Comparison of ENCODE assay signal across 28 cellular contexts in the genomic region with DNA sequence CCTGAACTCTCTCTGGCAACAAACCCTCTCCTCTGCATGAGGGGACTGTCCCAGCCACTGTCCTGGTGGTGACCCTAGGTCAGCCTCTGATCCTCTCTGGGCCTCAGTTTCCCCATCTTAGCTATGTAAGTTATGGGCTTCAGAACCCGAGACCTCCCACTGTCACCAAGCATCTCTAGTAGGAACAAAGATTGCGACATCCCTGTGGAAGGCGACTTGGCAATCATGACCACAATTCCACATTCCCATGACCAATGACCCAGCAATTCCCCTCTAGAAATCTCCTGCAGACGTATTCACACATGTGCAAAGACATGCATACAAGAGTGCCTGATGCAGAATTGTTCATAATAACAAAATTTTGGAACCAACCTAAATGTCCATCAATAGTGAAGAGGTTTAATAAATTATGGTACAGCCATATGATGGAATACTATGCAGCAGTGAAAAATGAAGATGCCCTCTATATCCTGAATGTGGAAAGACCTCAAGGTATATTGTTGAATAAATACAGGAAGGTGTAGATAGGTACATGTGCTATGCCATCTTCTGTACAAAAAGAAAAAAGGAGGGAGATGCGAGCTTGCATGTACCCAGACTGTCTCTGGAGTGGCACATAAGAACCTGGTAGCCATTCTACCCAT. TPM values are rescaled to one million over a fixed set of nuclear protein-coding genes. Genes with fewer than 3 reads are reported as not detected.
DNase-seq lines count a peak whose midpoint lies in the region; ATAC-seq, FAIRE-seq and TF ChIP-seq lines count a peak whose summit lies in the region.
"Had no signal": no experiment of that assay in that cellular context is flagged by ENCODE, and none has a peak within 500 bp of the region (broad histone marks: within the 10 kb centered on the region; RNA-seq: fewer than 3 reads in every experiment).

No MANE protein-coding gene starts in this region.

- H3K9me1 ChIP-seq in IMR-90 (ENCODE audit: insufficient read depth, low read length) = no peaks in the 10 kb centered on the region
- H3K9me1 ChIP-seq in K562 (ENCODE audit: control insufficient read depth, insufficient read depth, low read length) = no peaks in the 10 kb centered on the region

- H3K27ac ChIP-seq in IMR-90 (ENCODE audit: insufficient read depth, low read length) (no peak overlapping the region), K562 (ENCODE audit: extremely low read depth, low read depth, low read length) (no peak overlapping the region), neural progenitor cell (no peak overlapping the region), ovary (no peak overlapping the region), PC-9 (no peak overlapping the region)
- H3K27ac ChIP-seq: 22Rv1, SJSA1 had no signal

- no peak overlapping the region for H3K14ac ChIP-seq in IMR-90 (replicated peaks; ENCODE audit: low read depth, low read length)

- POLR2A ChIA-PET in IMR-90 (lab: Charles Lee; ENCODE audit: unreplicated experiment) = no interaction called here
- POLR2A ChIA-PET in K562 (lab: Yijun Ruan, JAX) = interaction anchor here (0.5 kb wide), 1 partner anchor 10 kb away, joined by 3 read pairs; no protein-coding TSS in a partner anchor
- POLR2A ChIA-PET in PC-9 (lab: Charles Lee; ENCODE audit: unreplicated experiment) = interaction anchor here (0.6 kb wide), 1 partner anchor 524 kb away, joined by 5 read pairs; no protein-coding TSS in a partner anchor

- peak overlapping the region; percentile 28 for H3K4me3 Mint-ChIP-seq in neural progenitor cell
- H3K4me3 Mint-ChIP-seq: IgD-negative memory B cell had no signal

- H2BK5ac ChIP-seq in IMR-90 (ENCODE audit: low read depth, low read length, poor library complexity, severe bottlenecking) = no peak overlapping the region

- H3K18ac ChIP-seq in IMR-90 (ENCODE audit: low read depth, low read length) = no peak overlapping the region

- TF ChIP-seq RAD21 in IMR-90 (IDR thresholded peaks at IDR 0.05; ENCODE audit: low read length) (no peak), K562 (CRISPR knock-in tag; conservative IDR thresholded peaks at IDR 0.05 in 1 of 2, IDR thresholded peaks at IDR 0.05 in 1 of 2) (no peak)

- no peak overlapping the region for H4K8ac ChIP-seq in IMR-90 (ENCODE audit: low read depth in 2 of 2, low read length in 2 of 2)

- no peaks in the 10 kb centered on the region for H3K36me3 Mint-ChIP-seq in neural progenitor cell
- H3K36me3 Mint-ChIP-seq: IgD-negative memory B cell had no signal

- no peak overlapping the region for H2AK9ac ChIP-seq in IMR-90 (replicated peaks; ENCODE audit: low read depth, low read length, poor library complexity)

- no peaks in the 10 kb centered on the region for H3F3A ChIP-seq in neural progenitor cell (ENCODE audit: low read depth)
- peaks cover 16% of the 10 kb centered on the region; the same call in 1 of the 2 replicates for H3F3A ChIP-seq in PC-9 (ENCODE audit: insufficient read depth, low read depth)

- no peak overlapping the region for H3K4me3 ChIP-seq in AG10803 (ENCODE audit: low read length)
- no peak overlapping the region for H3K4me3 ChIP-seq in IMR-90 (ENCODE audit: insufficient read depth, low read depth, low read length)
- no peak overlapping the region for H3K4me3 ChIP-seq in K562
- H3K4me3 ChIP-seq in neural progenitor cell = no peak overlapping the region
- no peak overlapping the region for H3K4me3 ChIP-seq in ovary
- H3K4me3 ChIP-seq in PC-9 = no peak overlapping the region
- H3K4me3 ChIP-seq: HAP-1, SJSA1 had no signal

- H2BK120ac ChIP-seq in IMR-90 (ENCODE audit: low read depth, low read length) = no peak overlapping the region

- no peak overlapping the region for H3K23ac ChIP-seq in IMR-90 (ENCODE audit: low read depth, low read length)

- dilution Hi-C loops in IMR-90 (cut with HindIII; ENCODE audit: low sequenced_read_pairs, unreplicated experiment) = no loop called here

- FAIRE-seq in K562 (lab: Jason Lieb, UNC) = no peak

- no peak for ATAC-seq in IMR-90 (ENCODE audit: low read depth)
- no peak for ATAC-seq in K562
- ATAC-seq: PC-3 had no signal

- 100% methylated on average over 2 of the region's 5 CpGs; no CpG with 5 or more reads in 1 of the 2 experiments for WGBS in IMR-90 (ENCODE audit: extremely low coverage in 2 of 2, insufficient read length in 1 of 2), 2 experiments
- 0% methylated on average over 4 of the region's 5 CpGs for WGBS in K562 (ENCODE audit: insufficient coverage, low coverage, missing lambda C conversion rate)
- 70 to 83% (median 73%) methylated on average over 5 of the region's 5 CpGs for WGBS in ovary, 3 donors

- BruUV-seq in IMR-90 (replicated peaks; lab: Mats Ljungman, UMichigan) = no TSS peak
- BruUV-seq in K562 (replicated peaks; lab: Mats Ljungman, UMichigan) = no TSS peak
- no TSS peak for BruUV-seq in PC-9 (replicated peaks; lab: Mats Ljungman, UMichigan)

- H3K9ac ChIP-seq in IMR-90 (ENCODE audit: low read depth, low read length) = no peak overlapping the region
- H3K9ac ChIP-seq in K562 (ENCODE audit: insufficient read depth in 1 of 2, low read depth in 2 of 2, low read length in 2 of 2) = no peak overlapping the region
- no peak overlapping the region for H3K9ac ChIP-seq in neural progenitor cell

- H3K79me2 ChIP-seq in K562 (ENCODE audit: control insufficient read depth, insufficient read depth, low read length) (no peaks in the 10 kb centered on the region), neural progenitor cell (ENCODE audit: low read depth) (no peaks in the 10 kb centered on the region), PC-9 (ENCODE audit: low read depth) (no peaks in the 10 kb centered on the region)

- H3K4me2 ChIP-seq in IMR-90 (ENCODE audit: low read depth, low read length) = no peak overlapping the region
- no peak overlapping the region for H3K4me2 ChIP-seq in K562 (ENCODE audit: insufficient read depth, low read length)
- H3K4me2 ChIP-seq in neural progenitor cell = no peak overlapping the region
- no peak overlapping the region for H3K4me2 ChIP-seq in PC-9

- no peaks in the 10 kb centered on the region for H3K9me3 Mint-ChIP-seq in neural progenitor cell

- H3K9me2 ChIP-seq in PC-9 (ENCODE audit: insufficient read depth) = no peaks in the 10 kb centered on the region

- in situ Hi-C loops in IMR-90 (cut with MboI; ENCODE audit: low sequenced_read_pairs) (no loop called here), K562 (cut with MboI) (no loop called here)

- H3K27me3 ChIP-seq in IMR-90 (ENCODE audit: control insufficient read depth, insufficient read depth, low read length) = peaks cover 43% of the 10 kb centered on the region
- peaks cover 0 to 22% of the 10 kb centered on the region in 2 experiments; a peak in 2 of 5 replicates for H3K27me3 ChIP-seq in K562 (ENCODE audit: control insufficient read depth in 2 of 2, insufficient read depth in 2 of 2, low read length in 2 of 2)
- H3K27me3 ChIP-seq in neural progenitor cell = no peaks in the 10 kb centered on the region
- H3K27me3 ChIP-seq in ovary = no peaks in the 10 kb centered on the region
- H3K27me3 ChIP-seq in PC-9 (ENCODE audit: insufficient read depth, low read depth) = no peaks in the 10 kb centered on the region
- H3K27me3 ChIP-seq: SJSA1 had no signal

- H4K91ac ChIP-seq in IMR-90 (ENCODE audit: insufficient read depth, low read depth, low read length) = no peak overlapping the region

- no peak overlapping the region for H3K56ac ChIP-seq in IMR-90 (ENCODE audit: extremely low read depth, insufficient read depth, low read length)

- H3K4me1 ChIP-seq in IMR-90 (ENCODE audit: control insufficient read depth, insufficient read depth, low read length) (no peaks in the 10 kb centered on the region), K562 (replicated peaks in 1 of 2; ENCODE audit: control insufficient read depth in 2 of 2, insufficient read depth in 2 of 2, low read length in 2 of 2) (no peaks in the 10 kb centered on the region), neural progenitor cell (no peaks in the 10 kb centered on the region), ovary (ENCODE audit: insufficient read depth) (no peaks in the 10 kb centered on the region), PC-9 (replicated peaks; ENCODE audit: insufficient read depth) (no peaks in the 10 kb centered on the region; the same call in 1 of the 2 replicates)
- H3K4me1 ChIP-seq: HAP-1, SJSA1 had no signal

- H3K4me1 Mint-ChIP-seq in neural progenitor cell = peaks cover 2% of the 10 kb centered on the region
- H3K4me1 Mint-ChIP-seq: IgD-negative memory B cell had no signal

- H3K27ac Mint-ChIP-seq in neural progenitor cell = no peak overlapping the region

- no peak overlapping the region for H3K4ac ChIP-seq in IMR-90 (ENCODE audit: low read depth, low read length)

- H4K20me1 ChIP-seq in IMR-90 (ENCODE audit: insufficient read depth, low read length) (no peaks in the 10 kb centered on the region), K562 (replicated peaks; ENCODE audit: control insufficient read depth, insufficient read depth, low read length) (peaks cover 8% of the 10 kb centered on the region), neural progenitor cell (ENCODE audit: low read depth) (no peaks in the 10 kb centered on the region), PC-9 (ENCODE audit: insufficient read depth) (no peaks in the 10 kb centered on the region)

- DNase-seq in AG10803 (ENCODE audit: low read depth) (peak; percentile 12), IMR-90 (no peak), K562 (ENCODE audit: extremely low read depth in 1 of 4, low spot score in 3 of 4) (no peak), neural progenitor cell (ENCODE audit: low spot score) (no peak), A172 (ENCODE audit: low spot score) (no peak), ovary (no peak), PC-9 (no peak)
- no peak for DNase-seq in stimulated activated CD4-positive, alpha-beta T cell treated with anti-CD3 and anti-CD28 coated beads, Interleukin-1b, Interleukin-23, amount 100 ng/mL, for 48 hours
- DNase-seq: ACHN; Calu3; DMS79 treated with DMSO at 0.1 percent for 48 hours; Karpas-422; NCI-H1092 treated with DMSO at 0.1 percent for 48 hours; NCI-H1436; NCI-H187 treated with DMSO at 0.1 percent for 48 hours; NCI-H446; NCI-H526; NCI-H82; NK-92 treated with Interleukin-12 subunit alpha and Interleukin-12 subunit beta, amount 100 ng/mL, for 24 hours; PC-3; Right ventricle myocardium superior; RPMI8226 had no signal

- H2BK15ac ChIP-seq in IMR-90 (ENCODE audit: low read depth, low read length) = no peak overlapping the region

- H3K36me3 ChIP-seq in IMR-90 (ENCODE audit: control insufficient read depth, insufficient read depth, low read length) = no peaks in the 10 kb centered on the region
- H3K36me3 ChIP-seq in K562 (ENCODE audit: control insufficient read depth, insufficient read depth, low read length) = no peaks in the 10 kb centered on the region
- no peaks in the 10 kb centered on the region for H3K36me3 ChIP-seq in neural progenitor cell
- no peaks in the 10 kb centered on the region for H3K36me3 ChIP-seq in ovary
- H3K36me3 ChIP-seq in PC-9 (ENCODE audit: low read depth) = no peaks in the 10 kb centered on the region
- H3K36me3 ChIP-seq: HAP-1, SJSA1 had no signal

- intact Hi-C loops in IMR-90 (cut with micrococcal nuclease) = no loop called here
- intact Hi-C loops in K562 (cut with micrococcal nuclease) = loop anchor here (5.0 kb wide), 1 partner anchor 53 kb away; a partner anchor contains a TSS
- intact Hi-C loops in ovary (cut with DNase I) = loop anchor here in 1 of 4 donors (2.0 kb wide), 1 partner anchor 77 kb away; no protein-coding TSS in a partner anchor
- intact Hi-C loops in PC-9 (cut with micrococcal nuclease; ENCODE audit: unreplicated experiment) = no loop called here

- H4K5ac ChIP-seq in IMR-90 (ENCODE audit: low read depth, low read length) = no peak overlapping the region

- TF ChIP-seq CTCF in AG10803 (conservative IDR thresholded peaks at IDR 0.05; ENCODE audit: low read length) (no peak), IMR-90 (conservative IDR thresholded peaks at IDR 0.05; ENCODE audit: low read depth, low read length) (no peak), K562 (IDR thresholded peaks at IDR 0.05 in 2 of 3, conservative IDR thresholded peaks at IDR 0.05 in 1 of 3; ENCODE audit: insufficient read depth in 2 of 3, low read depth in 1 of 3, low read length in 3 of 3) (no peak), neural progenitor cell (IDR thresholded peaks at IDR 0.05) (no peak), ovary (IDR thresholded peaks at IDR 0.05) (no peak), PC-9 (conservative IDR thresholded peaks at IDR 0.05) (no peak)

- H3K9me3 ChIP-seq in IMR-90 (ENCODE audit: control insufficient read depth, insufficient read depth, low read length) (no peaks in the 10 kb centered on the region; the same call in 1 of the 2 replicates), K562 (replicated peaks; ENCODE audit: control insufficient read depth, insufficient read depth, low read depth, low read length) (no peaks in the 10 kb centered on the region), neural progenitor cell (ENCODE audit: low read depth) (no peaks in the 10 kb centered on the region), ovary (no peaks in the 10 kb centered on the region), PC-9 (ENCODE audit: insufficient read depth, low read depth) (no peaks in the 10 kb centered on the region)
- H3K9me3 ChIP-seq: HAP-1, SJSA1 had no signal

- no peak overlapping the region for H2AFZ ChIP-seq in IMR-90 (replicated peaks; ENCODE audit: low read length, poor library complexity)
- no peak overlapping the region for H2AFZ ChIP-seq in K562 (ENCODE audit: low read depth, low read length)
- H2AFZ ChIP-seq in neural progenitor cell (replicated peaks) = no peak overlapping the region
- no peak overlapping the region for H2AFZ ChIP-seq in PC-9

- CTCF ChIA-PET in IMR-90 (lab: Yijun Ruan, JAX) = no interaction called here
- CTCF ChIA-PET in K562 (lab: Yijun Ruan, JAX; ENCODE audit: low intra/inter-chr PET ratio) = no interaction called here
- CTCF ChIA-PET in PC-9 (lab: Charles Lee) = interaction anchor here (0.7 kb wide), 1 partner anchor 13 kb away, joined by 3 read pairs; no protein-coding TSS in a partner anchor

- TF ChIP-seq POLR2A in IMR-90 (IDR thresholded peaks at IDR 0.05; ENCODE audit: low read depth, low read length) (no peak), K562 (conservative IDR thresholded peaks at IDR 0.05) (no peak), ovary (IDR thresholded peaks at IDR 0.05) (no peak)

- H2BK20ac ChIP-seq in IMR-90 (ENCODE audit: low read depth, low read length) = no peak overlapping the region

- TF ChIP-seq EP300 in K562 (IDR thresholded peaks at IDR 0.05; ENCODE audit: low read length) = no peak
- no peak for TF ChIP-seq EP300 in ovary (IDR thresholded peaks at IDR 0.05)

- no peak overlapping the region for H2AK5ac ChIP-seq in IMR-90 (ENCODE audit: low read depth, low read length)

- H3K79me1 ChIP-seq in IMR-90 (ENCODE audit: low read depth in 1 of 2, low read length in 2 of 2) = no peaks in the 10 kb centered on the region

- peaks cover 10% of the 10 kb centered on the region for H3K27me3 Mint-ChIP-seq in neural progenitor cell (ENCODE audit: insufficient read depth, low read depth)

RNA-seq across cellular contexts. Expression of a gene that starts 21.2 kb away (rescaled TPM):
- total RNA-seq in IMR-90 (2012; rRNA removed) (not detected in 2 replicates), K562 (2014; rRNA removed) (not detected in 2 replicates), K562 (2014; rRNA removed; fragmentation: Illumina TruSeq; extraction: Trizol) (not detected in 2 replicates), K562 (2015; rRNA removed; fragmentation: Illumina TruSeq; extraction: Trizol) (not detected in 2 replicates), K562 (2021) (not detected in 2 replicates), neural progenitor cell (ENCODE audit: low replicate concordance) (not detected in 2 replicates), ovary (under 1 TPM in 1 of 7 donors, not detected in 6; 0.11 TPM), PC-9 (2021) (1.1 and 2.6 TPM in 2 replicates)
- polyA plus RNA-seq in IMR-90 (2012; rRNA removed) (not detected in 2 replicates), K562 (2011; rRNA removed) (not detected in 2 replicates), K562 (2014; fragmentation: Illumina TruSeq; extraction: Trizol) (not detected in 2 replicates), K562 (2014; fragmentation: Nextera tagmentation; extraction: Ambion mirVana) (not detected), K562 (2014; rRNA removed) (not detected in 2 replicates), ovary (not detected)
- not detected in 2 replicates for polyA plus RNA-seq in IMR-90 (2012; cell fraction: cytosol; rRNA removed)
- polyA plus RNA-seq in IMR-90 (2012; cell fraction: nucleus; rRNA removed; ENCODE audit: low replicate concordance) = 0.01 TPM in 1 of 2 replicates, not detected in the other
- not detected in 2 replicates for total RNA-seq in K562 (2011; cell fraction: chromatin; rRNA removed; ENCODE audit: low replicate concordance)
- not detected in 2 replicates for total RNA-seq in K562 (2011; cell fraction: nucleolus; rRNA removed)
- not detected in 2 replicates for total RNA-seq in K562 (2011; cell fraction: nucleoplasm; rRNA removed)
- not detected in 2 replicates for polyA plus RNA-seq in K562 (2011; cell fraction: cytosol; rRNA removed)
- not detected in 2 replicates for polyA plus RNA-seq in K562 (2011; cell fraction: nucleus; rRNA removed)
- not detected in 2 replicates for polyA plus RNA-seq in K562 (2012)
- polyA minus RNA-seq in K562 (2011; rRNA and poly(A)+ RNA removed) = not detected in 2 replicates
- polyA minus RNA-seq in K562 (2011; cell fraction: cytosol; rRNA and poly(A)+ RNA removed) = not detected in 2 replicates
- not detected in 2 replicates for polyA minus RNA-seq in K562 (2011; cell fraction: nucleus; rRNA and poly(A)+ RNA removed)
- 0.12 TPM in 1 of 2 replicates, not detected in the other for total RNA-seq in A172 (2014; rRNA removed; shearing (Covaris generic))
- total RNA-seq: G401, Right ventricle myocardium superior had no signal
- polyA plus RNA-seq: BJ, IgD-negative memory B cell had no signal

RNA-seq across cellular contexts. Expression of a gene that starts 50.8 kb away (rescaled TPM):
- total RNA-seq in IMR-90 (2012; rRNA removed) (0.83 and 0.90 TPM in 2 replicates), K562 (2014; rRNA removed) (1.4 TPM in 2 replicates), K562 (2014; rRNA removed; fragmentation: Illumina TruSeq; extraction: Trizol) (0.80 and 0.87 TPM in 2 replicates), K562 (2015; rRNA removed; fragmentation: Illumina TruSeq; extraction: Trizol) (1.0 and 1.2 TPM in 2 replicates), K562 (2021) (5.2 and 5.7 TPM in 2 replicates), neural progenitor cell (ENCODE audit: low replicate concordance) (1.4 and 5.5 TPM in 2 replicates), ovary (10 to 100 TPM in 5 of 7 donors, 1 to 10 TPM in 2; 5.6 to 17.8 (median 15.8) TPM), PC-9 (2021) (9.9 and 11.0 TPM in 2 replicates)
- polyA plus RNA-seq in IMR-90 (2012; rRNA removed) (6.3 TPM in 2 replicates), K562 (2011; rRNA removed) (1.4 and 2.0 TPM in 2 replicates), K562 (2014; fragmentation: Illumina TruSeq; extraction: Trizol) (2.1 and 3.6 TPM in 2 replicates), K562 (2014; fragmentation: Nextera tagmentation; extraction: Ambion mirVana) (under 1 TPM; 0.20 to 0.31 TPM), K562 (2014; rRNA removed) (2.7 and 3.2 TPM in 2 replicates), ovary (10 to 100 TPM in 1 of 2 donors, 1 to 10 TPM in 1; 6.4 to 11.6 TPM)
- 6.7 and 10.4 TPM in 2 replicates for polyA plus RNA-seq in IMR-90 (2012; cell fraction: cytosol; rRNA removed)
- polyA plus RNA-seq in IMR-90 (2012; cell fraction: nucleus; rRNA removed; ENCODE audit: low replicate concordance) = 5.8 and 8.9 TPM in 2 replicates
- total RNA-seq in K562 (2011; cell fraction: chromatin; rRNA removed; ENCODE audit: low replicate concordance) = 3.7 and 13.4 TPM in 2 replicates
- total RNA-seq in K562 (2011; cell fraction: nucleolus; rRNA removed) = 6.6 and 7.3 TPM in 2 replicates
- 3.7 and 4.7 TPM in 2 replicates for total RNA-seq in K562 (2011; cell fraction: nucleoplasm; rRNA removed)
- polyA plus RNA-seq in K562 (2011; cell fraction: cytosol; rRNA removed) = 2.3 and 3.2 TPM in 2 replicates
- 4.9 and 5.1 TPM in 2 replicates for polyA plus RNA-seq in K562 (2011; cell fraction: nucleus; rRNA removed)
- 3.2 and 6.6 TPM in 2 replicates for polyA plus RNA-seq in K562 (2012)
- polyA minus RNA-seq in K562 (2011; rRNA and poly(A)+ RNA removed) = 2.2 and 3.0 TPM in 2 replicates
- polyA minus RNA-seq in K562 (2011; cell fraction: cytosol; rRNA and poly(A)+ RNA removed) = 3.2 and 6.1 TPM in 2 replicates
- polyA minus RNA-seq in K562 (2011; cell fraction: nucleus; rRNA and poly(A)+ RNA removed) = 5.5 and 6.2 TPM in 2 replicates
- total RNA-seq in A172 (2014; rRNA removed; shearing (Covaris generic)) = 4.0 and 5.1 TPM in 2 replicates

RNA-seq across cellular contexts. Expression of a gene that starts 51.5 kb away (rescaled TPM):
- total RNA-seq in IMR-90 (2012; rRNA removed) (23.1 and 45.9 TPM in 2 replicates), K562 (2014; rRNA removed) (18.0 and 19.4 TPM in 2 replicates), K562 (2014; rRNA removed; fragmentation: Illumina TruSeq; extraction: Trizol) (12.1 and 13.1 TPM in 2 replicates), K562 (2015; rRNA removed; fragmentation: Illumina TruSeq; extraction: Trizol) (16.0 and 18.9 TPM in 2 replicates), K562 (2021) (69.6 and 73.6 TPM in 2 replicates), neural progenitor cell (ENCODE audit: low replicate concordance) (14.9 and 24.5 TPM in 2 replicates), ovary (10 to 100 TPM in 6 of 7 donors, 1 to 10 TPM in 1; 8.5 to 30.7 (median 22.5) TPM), PC-9 (2021) (65.8 and 66.0 TPM in 2 replicates)
- polyA plus RNA-seq in IMR-90 (2012; rRNA removed) (94.9 and 96.8 TPM in 2 replicates), K562 (2011; rRNA removed) (46.2 and 60.1 TPM in 2 replicates), K562 (2014; fragmentation: Illumina TruSeq; extraction: Trizol) (64.4 and 93.9 TPM in 2 replicates), K562 (2014; fragmentation: Nextera tagmentation; extraction: Ambion mirVana) (10 to 100 TPM; 11.6 to 12.1 TPM), K562 (2014; rRNA removed) (53.8 and 67.5 TPM in 2 replicates), ovary (10 to 100 TPM; 13.6 to 26.9 TPM)
- polyA plus RNA-seq in IMR-90 (2012; cell fraction: cytosol; rRNA removed) = 126 and 158 TPM in 2 replicates
- polyA plus RNA-seq in IMR-90 (2012; cell fraction: nucleus; rRNA removed; ENCODE audit: low replicate concordance) = 32.4 and 62.6 TPM in 2 replicates
- 49.8 and 89.2 TPM in 2 replicates for total RNA-seq in K562 (2011; cell fraction: chromatin; rRNA removed; ENCODE audit: low replicate concordance)
- 52.8 and 56.4 TPM in 2 replicates for total RNA-seq in K562 (2011; cell fraction: nucleolus; rRNA removed)
- 57.2 and 72.5 TPM in 2 replicates for total RNA-seq in K562 (2011; cell fraction: nucleoplasm; rRNA removed)
- 64.2 and 91.2 TPM in 2 replicates for polyA plus RNA-seq in K562 (2011; cell fraction: cytosol; rRNA removed)
- polyA plus RNA-seq in K562 (2011; cell fraction: nucleus; rRNA removed) = 37.6 and 65.1 TPM in 2 replicates
- polyA plus RNA-seq in K562 (2012) = 49.3 and 58.2 TPM in 2 replicates
- polyA minus RNA-seq in K562 (2011; rRNA and poly(A)+ RNA removed) = 29.9 and 44.9 TPM in 2 replicates
- polyA minus RNA-seq in K562 (2011; cell fraction: cytosol; rRNA and poly(A)+ RNA removed) = 42.9 and 56.9 TPM in 2 replicates
- polyA minus RNA-seq in K562 (2011; cell fraction: nucleus; rRNA and poly(A)+ RNA removed) = 27.5 and 27.6 TPM in 2 replicates
- total RNA-seq in A172 (2014; rRNA removed; shearing (Covaris generic)) = 15.5 and 20.6 TPM in 2 replicates
